1 cellular context compared by ENCODE assay signal in genomic region chr1:160578694-160579191, GRCh38.
TF ChIP-seq lines count a peak whose summit lies in the region.

No MANE protein-coding gene starts in this region.

TF ChIP-seq in K562, 482 proteins besides CTCF, POLR2A, EP300 and RAD21 (continues in another document):
- TF ChIP-seq ATF1 (CRISPR knock-in tag; IDR thresholded peaks at IDR 0.05) (no peak), ATF1 (tag; IDR thresholded peaks at IDR 0.05) (peak; percentile 16), JUNB (CRISPR knock-in tag; conservative IDR thresholded peaks at IDR 0.05) (peak; percentile 67; the same call in 1 of the 2 replicates), SMARCC2 (IDR thresholded peaks at IDR 0.05; ENCODE audit: low read depth) (peak; percentile 75), ARID3A (IDR thresholded peaks at IDR 0.05; ENCODE audit: borderline replicate concordance, low read depth, low read length) (peak; percentile 42; the same call in 1 of the 2 replicates), NFE2L1 (tag; IDR thresholded peaks at IDR 0.05; ENCODE audit: borderline replicate concordance, low read depth) (peak; percentile 87), GTF2E2 (tag; IDR thresholded peaks at IDR 0.05) (0 out of 2 replicates have a peak, but pooled peaks have one; percentile 15), ZNF584 (CRISPR knock-in tag; IDR thresholded peaks at IDR 0.05; ENCODE audit: low read depth) (0 out of 2 replicates have a peak, but pooled peaks have one; percentile 40), NFRKB (IDR thresholded peaks at IDR 0.05; ENCODE audit: low read depth) (no peak), ARID1B (IDR thresholded peaks at IDR 0.05) (peak; percentile 59), MAFF (IDR thresholded peaks at IDR 0.05; ENCODE audit: low read length) (peak; percentile 71; the same call in 1 of the 2 replicates), ZNF316 (IDR thresholded peaks at IDR 0.05) (peak; percentile 87), RBFOX2 (IDR thresholded peaks at IDR 0.05; ENCODE audit: low read depth, low read length) (no peak), ELF4 (CRISPR knock-in tag; IDR thresholded peaks at IDR 0.05) (no peak), PYGO2 (tag; IDR thresholded peaks at IDR 0.05) (no peak), ATF3 (IDR thresholded peaks at IDR 0.05) (peak; percentile 95), ATF3 (CRISPR knock-in tag; conservative IDR thresholded peaks at IDR 0.05) (no peak), SMARCA4 (IDR thresholded peaks at IDR 0.05) (peak; percentile 44; the same call in 1 of the 2 replicates), MYNN (IDR thresholded peaks at IDR 0.05) (no peak), MYNN (CRISPR knock-in tag; IDR thresholded peaks at IDR 0.05) (no peak), MEIS2 (IDR thresholded peaks at IDR 0.05; ENCODE audit: partially characterized antibody) (peak; percentile 64), NFE2 (IDR thresholded peaks at IDR 0.05; ENCODE audit: low read depth) (peak; percentile 61), SOX6 (IDR thresholded peaks at IDR 0.05) (peak; percentile 59; the same call in 1 of the 2 replicates), PTRF (tag; IDR thresholded peaks at IDR 0.05) (no peak), MECOM (CRISPR knock-in tag; IDR thresholded peaks at IDR 0.05) (no peak), ZNF395 (CRISPR knock-in tag; IDR thresholded peaks at IDR 0.05) (peak; percentile 55), CBX3 (IDR thresholded peaks at IDR 0.05; ENCODE audit: borderline replicate concordance in 1 of 2, low read length in 2 of 2) (no peak), GATAD2B (IDR thresholded peaks at IDR 0.05; ENCODE audit: borderline replicate concordance) (peak; percentile 40; the same call in 1 of the 2 replicates), IRF2 (CRISPR knock-in tag; IDR thresholded peaks at IDR 0.05) (no peak), MAFG (tag; conservative IDR thresholded peaks at IDR 0.05) (peak; percentile 94), FOSL1 (tag; conservative IDR thresholded peaks at IDR 0.05) (peak; percentile 90), MAZ (CRISPR knock-in tag; conservative IDR thresholded peaks at IDR 0.05 in 1 of 2, IDR thresholded peaks at IDR 0.05 in 1 of 2) (peak in 1 of 2 experiments; percentile 28; a peak in 1 of 4 replicates), TAF9B (IDR thresholded peaks at IDR 0.05; ENCODE audit: partially characterized antibody) (peak; percentile 38), ZNF639 (CRISPR knock-in tag; conservative IDR thresholded peaks at IDR 0.05 in 1 of 2, IDR thresholded peaks at IDR 0.05 in 1 of 2) (0 out of 4 replicates have a peak, but pooled peaks of 1 of the 2 experiments have one; percentile 58), ZKSCAN1 (IDR thresholded peaks at IDR 0.05; ENCODE audit: low read depth, low read length) (no peak), CBFB (CRISPR knock-in tag; IDR thresholded peaks at IDR 0.05) (no peak), ZBTB11 (CRISPR knock-in tag; IDR thresholded peaks at IDR 0.05) (peak in 1 of 3 experiments; percentile 55; a peak in 2 of 6 replicates), DPF2 (IDR thresholded peaks at IDR 0.05) (peak; percentile 70), PBX2 (CRISPR knock-in tag; IDR thresholded peaks at IDR 0.05; ENCODE audit: low read depth) (no peak), PBX2 (tag; conservative IDR thresholded peaks at IDR 0.05; ENCODE audit: low read depth) (peak; percentile 49; the same call in 1 of the 2 replicates), MAFK (IDR thresholded peaks at IDR 0.05; ENCODE audit: low read length) (peak; percentile 57; the same call in 1 of the 2 replicates), GABPA (tag; conservative IDR thresholded peaks at IDR 0.05; ENCODE audit: low read depth) (0 out of 2 replicates have a peak, but pooled peaks have one; percentile 17), EP400 (IDR thresholded peaks at IDR 0.05) (0 out of 2 replicates have a peak, but pooled peaks have one; percentile 23), BACH1 (tag; IDR thresholded peaks at IDR 0.05) (peak; percentile 70), DEAF1 (CRISPR knock-in tag; IDR thresholded peaks at IDR 0.05) (no peak), FOXJ2 (tag; IDR thresholded peaks at IDR 0.05) (peak; percentile 37; the same call in 1 of the 2 replicates), MNT (conservative IDR thresholded peaks at IDR 0.05) (0 out of 4 replicates have a peak, but pooled peaks of 1 of the 2 experiments have one; percentile 26)
